In genomic region chr4:153763404-153763803, GRCh38 we compare ENCODE assay signal across 12 cellular contexts. TPM values are rescaled to one million over a fixed set of nuclear protein-coding genes. Genes with fewer than 3 reads are reported as not detected.
DNase-seq lines count a peak whose midpoint lies in the region; ATAC-seq, FAIRE-seq and TF ChIP-seq lines count a peak whose summit lies in the region.
"Had no signal": no experiment of that assay in that cellular context is flagged by ENCODE, and none has a peak within 500 bp of the region (broad histone marks: within the 10 kb centered on the region; RNA-seq: fewer than 3 reads in every experiment).

No MANE protein-coding gene starts in this region.

- peak; percentile 13 for DNase-seq in activated CD4-positive, alpha-beta T cell treated with anti-CD3 and anti-CD28 coated beads, Interleukin-2, amount 10 ng/mL, durations not matched to agents 7 days and 5 days
- no peak for DNase-seq in activated CD4-positive, alpha-beta T cell treated with anti-CD3 and anti-CD28 coated beads, Interleukin-2, amount 50 U/mL, for 48 hours
- DNase-seq in MV-4-11 (lab: John Stamatoyannopoulos, UW) (peak; percentile 21), bronchial epithelial cell (ENCODE audit: low read depth) (peak; percentile 19), osteocyte (ENCODE audit: extremely low spot score, unreplicated experiment) (no peak), Right ventricle myocardium inferior (ENCODE audit: missing footprints) (no peak), SIG-M5 (lab: John Stamatoyannopoulos, UW) (no peak)
- DNase-seq in stimulated activated CD4-positive, alpha-beta T cell treated with anti-CD3 and anti-CD28 coated beads, Interleukin-4, amount 100 ng/mL, for 1 hour, result no peak
- DNase-seq: colonic mucosa, hippocampal formation, spleen had no signal

- POLR2A ChIA-PET in activated CD4-positive, alpha-beta T cell treated with anti-CD3 and anti-CD28 coated beads, Interleukin-2, amount 10 ng/mL, durations not matched to agents 7 days and 5 days (lab: Charles Lee), result no interaction called here

- peaks cover 36% of the 10 kb centered on the region for H3K27me3 Mint-ChIP-seq in activated CD4-positive, alpha-beta T cell treated with anti-CD3 and anti-CD28 coated beads, Interleukin-2, amount 10 ng/mL, durations not matched to agents 7 days and 5 days
- peaks cover 37% of the 10 kb centered on the region for H3K27me3 Mint-ChIP-seq in osteocyte (ENCODE audit: unreplicated experiment)

- H3K27ac Mint-ChIP-seq in activated CD4-positive, alpha-beta T cell treated with anti-CD3 and anti-CD28 coated beads, Interleukin-2, amount 10 ng/mL, durations not matched to agents 7 days and 5 days, result no peak overlapping the region
- H3K27ac Mint-ChIP-seq in osteocyte (ENCODE audit: unreplicated experiment), result no peak overlapping the region
- H3K27ac Mint-ChIP-seq: activated T-helper 2 cell treated with anti-CD3 and anti-CD28 coated beads, Interferon-gamma antibody, Interleukin-2, Interleukin-4, amounts not matched to agents 10 μg/mL and 5 μg/mL and 100 μg/mL, durations not matched to agents 14 hours and 24 hours and 36 hours had no signal

- H3K36me3 ChIP-seq in bronchial epithelial cell (ENCODE audit: control insufficient read depth, insufficient read depth, low read length), result no peaks in the 10 kb centered on the region
- H3K36me3 ChIP-seq: colonic mucosa, spleen had no signal

- CTCF ChIA-PET in activated CD4-positive, alpha-beta T cell treated with anti-CD3 and anti-CD28 coated beads, Interleukin-2, amount 10 ng/mL, durations not matched to agents 7 days and 5 days (lab: Charles Lee), result no interaction called here

- no peak overlapping the region for H3K4me3 Mint-ChIP-seq in activated CD4-positive, alpha-beta T cell treated with anti-CD3 and anti-CD28 coated beads, Interleukin-2, amount 10 ng/mL, durations not matched to agents 7 days and 5 days
- no peak overlapping the region for H3K4me3 Mint-ChIP-seq in osteocyte (ENCODE audit: unreplicated experiment)

- H3K27me3 ChIP-seq in bronchial epithelial cell (ENCODE audit: control insufficient read depth, insufficient read depth, low read length), result peaks cover 10% of the 10 kb centered on the region

- no peak for ATAC-seq in Right ventricle myocardium inferior

- intact Hi-C loops in Right ventricle myocardium inferior (cut with DNase I), result no loop called here

- no peak overlapping the region for H3K4me3 ChIP-seq in bronchial epithelial cell (ENCODE audit: low read depth, low read length)
- H3K4me3 ChIP-seq: colonic mucosa, spleen had no signal

- FAIRE-seq in bronchial epithelial cell (lab: Jason Lieb, UNC), result no peak

- no peaks in the 10 kb centered on the region for H3K9me3 Mint-ChIP-seq in activated CD4-positive, alpha-beta T cell treated with anti-CD3 and anti-CD28 coated beads, Interleukin-2, amount 10 ng/mL, durations not matched to agents 7 days and 5 days
- peaks cover 3% of the 10 kb centered on the region for H3K9me3 Mint-ChIP-seq in osteocyte (ENCODE audit: unreplicated experiment)
- H3K9me3 Mint-ChIP-seq: activated T-helper 2 cell treated with anti-CD3 and anti-CD28 coated beads, Interferon-gamma antibody, Interleukin-2, Interleukin-4, amounts not matched to agents 10 μg/mL and 5 μg/mL and 100 μg/mL, durations not matched to agents 14 hours and 24 hours and 36 hours had no signal

- H3K36me3 Mint-ChIP-seq in activated CD4-positive, alpha-beta T cell treated with anti-CD3 and anti-CD28 coated beads, Interleukin-2, amount 10 ng/mL, durations not matched to agents 7 days and 5 days (ENCODE audit: low read depth), result no peaks in the 10 kb centered on the region
- H3K36me3 Mint-ChIP-seq in osteocyte (ENCODE audit: unreplicated experiment), result no peaks in the 10 kb centered on the region

- peaks cover 4% of the 10 kb centered on the region for H3K4me1 Mint-ChIP-seq in activated CD4-positive, alpha-beta T cell treated with anti-CD3 and anti-CD28 coated beads, Interleukin-2, amount 10 ng/mL, durations not matched to agents 7 days and 5 days
- H3K4me1 Mint-ChIP-seq in osteocyte (ENCODE audit: unreplicated experiment), result peaks cover 13% of the 10 kb centered on the region

- TF ChIP-seq CTCF in bronchial epithelial cell (IDR thresholded peaks at IDR 0.05; ENCODE audit: insufficient read depth, low read length, severe bottlenecking), result peak; percentile 40
- peak; percentile 29 for TF ChIP-seq CTCF in osteocyte (IDR thresholded peaks at IDR 0.05)

RNA-seq across cellular contexts. Expression of gene RNF175, which starts 3.6 kb away (rescaled TPM):
- not detected for total RNA-seq in activated CD4-positive, alpha-beta T cell treated with anti-CD3 and anti-CD28 coated beads, Interleukin-2, amount 10 ng/mL, durations not matched to agents 7 days and 5 days
- total RNA-seq in bronchial epithelial cell (under 0.01 TPM in 1 of 2 replicates, not detected in the other), osteocyte (0.32 TPM in 1 of 2 replicates, not detected in the other), Right ventricle myocardium inferior (0.30 TPM)
- total RNA-seq: activated T-helper 2 cell treated with anti-CD3 and anti-CD28 coated beads, Interferon-gamma antibody, Interleukin-2, Interleukin-4, amounts not matched to agents 10 μg/mL and 5 μg/mL and 100 μg/mL, durations not matched to agents 14 hours and 24 hours and 36 hours had no signal

RNA-seq across cellular contexts. Expression of gene SFRP2, which starts 25.5 kb away (rescaled TPM):
- not detected for total RNA-seq in activated CD4-positive, alpha-beta T cell treated with anti-CD3 and anti-CD28 coated beads, Interleukin-2, amount 10 ng/mL, durations not matched to agents 7 days and 5 days
- total RNA-seq in bronchial epithelial cell (not detected in 2 replicates), osteocyte (87.7 and 102 TPM in 2 replicates), Right ventricle myocardium inferior (not detected)
- total RNA-seq: activated T-helper 2 cell treated with anti-CD3 and anti-CD28 coated beads, Interferon-gamma antibody, Interleukin-2, Interleukin-4, amounts not matched to agents 10 μg/mL and 5 μg/mL and 100 μg/mL, durations not matched to agents 14 hours and 24 hours and 36 hours had no signal

Comparison
In these comparisons a context has a peak if more than half of its experiments do, and no peak if none do; other contexts are left out.
1. DNase-seq: peak in activated CD4-positive, alpha-beta T cell treated with anti-CD3 and anti-CD28 coated beads, Interleukin-2, amount 10 ng/mL, durations not matched to agents 7 days and 5 days (single experiment), MV-4-11 (single experiment) and bronchial epithelial cell (single experiment); none in activated CD4-positive, alpha-beta T cell treated with anti-CD3 and anti-CD28 coated beads, Interleukin-2, amount 50 U/mL, for 48 hours (0 of 2), osteocyte (single experiment), stimulated activated CD4-positive, alpha-beta T cell treated with anti-CD3 and anti-CD28 coated beads, Interleukin-4, amount 100 ng/mL, for 1 hour (single experiment), Right ventricle myocardium inferior (single experiment) and SIG-M5 (single experiment).
2. RNA of gene SFRP2, which starts 25.5 kb away (total RNA-seq): 87.7 to 102 TPM in osteocyte; not detected in Right ventricle myocardium inferior (single experiment), not detected in activated CD4-positive, alpha-beta T cell treated with anti-CD3 and anti-CD28 coated beads, Interleukin-2, amount 10 ng/mL, durations not matched to agents 7 days and 5 days and not detected in bronchial epithelial cell; every median in the first group is over 10 times any median in the second.